1 cellular context compared by ENCODE assay signal in the genomic region with DNA sequence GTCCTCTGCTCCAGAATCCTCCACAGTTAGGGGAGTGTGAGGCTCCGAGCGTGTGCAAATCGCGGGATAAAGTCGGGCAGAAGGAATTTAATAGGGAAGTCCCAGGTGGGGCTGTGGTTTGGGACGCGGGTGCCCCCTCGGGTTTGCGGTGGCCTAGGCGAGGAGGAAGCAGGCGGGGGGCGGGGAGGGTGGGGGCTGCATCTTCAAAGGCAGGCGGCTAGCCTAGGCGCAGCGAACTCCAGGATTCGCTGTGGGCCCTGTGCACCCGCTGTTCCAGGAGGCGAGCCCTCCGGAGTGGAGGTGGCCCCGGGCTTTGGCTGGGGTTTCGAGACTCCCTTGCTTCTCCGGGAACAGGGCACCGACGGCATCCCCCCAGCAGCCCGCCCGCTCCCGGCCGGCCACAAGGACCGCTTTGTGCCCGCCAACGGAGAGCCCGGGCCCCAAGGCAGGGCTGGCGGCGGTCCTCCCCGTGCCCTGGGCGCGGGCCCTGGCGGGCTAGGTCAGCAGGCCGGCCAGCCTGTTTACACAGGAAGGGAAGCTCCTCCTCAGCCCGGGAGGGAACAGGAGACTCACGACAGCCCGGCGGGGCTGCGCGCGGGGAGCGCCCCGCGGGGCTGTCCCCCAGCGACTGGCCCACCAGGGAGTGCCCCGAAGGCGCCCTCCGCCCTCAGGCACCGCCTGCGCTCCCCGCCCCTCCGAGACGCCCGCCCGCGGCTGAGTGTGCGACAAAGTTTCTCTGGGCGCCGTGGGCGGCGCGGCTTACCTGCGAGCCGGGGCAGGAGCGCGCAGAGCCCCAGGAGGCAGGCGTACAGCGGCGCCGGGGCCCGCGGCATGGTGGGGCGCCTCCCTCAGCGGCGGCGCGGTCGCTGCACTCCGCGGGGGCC.
A peak's percentile ranks its signal among the peaks of the same experiment; 100 is the strongest.
TF ChIP-seq lines count a peak whose summit lies in the region.

No MANE protein-coding gene starts in this region.

TF ChIP-seq in endothelial cell of umbilical vein, 7 proteins besides CTCF, POLR2A, EP300 and RAD21 (continued from another document):
- TF ChIP-seq MYC (IDR thresholded peaks at IDR 0.05; ENCODE audit: low read depth, low read length) (no peak), POLR2AphosphoS5 (IDR thresholded peaks at IDR 0.05; ENCODE audit: insufficient read depth, low read depth, low read length) (peak; percentile 19), GATA2 (IDR thresholded peaks at IDR 0.05; ENCODE audit: insufficient read depth, insufficient read length, low read depth, low read length) (no peak), JUN (IDR thresholded peaks at IDR 0.05; ENCODE audit: borderline replicate concordance, insufficient read depth, insufficient read length, low read depth) (no peak)
